ENCODE assay signal across 6 cellular contexts in genomic region chr17:8644507-8644902, GRCh38.
"Had no signal": no experiment of that assay in that cellular context is flagged by ENCODE, and none has a peak within 500 bp of the region (broad histone marks: within the 10 kb centered on the region; RNA-seq: fewer than 3 reads in every experiment).

No MANE protein-coding gene starts in this region.

- H2AFZ ChIP-seq: GM23248 had no signal

- H3K9ac ChIP-seq: GM23248 had no signal

- H3K4me3 ChIP-seq: GM23248 had no signal

- DNase-seq: GM23248, H7, HCEC 1CT, Kasumi-1, KG1 had no signal

- H3K27ac ChIP-seq: GM23248, HL-60 had no signal
